Comparison of ENCODE assay signal across 31 cellular contexts in the genomic region with DNA sequence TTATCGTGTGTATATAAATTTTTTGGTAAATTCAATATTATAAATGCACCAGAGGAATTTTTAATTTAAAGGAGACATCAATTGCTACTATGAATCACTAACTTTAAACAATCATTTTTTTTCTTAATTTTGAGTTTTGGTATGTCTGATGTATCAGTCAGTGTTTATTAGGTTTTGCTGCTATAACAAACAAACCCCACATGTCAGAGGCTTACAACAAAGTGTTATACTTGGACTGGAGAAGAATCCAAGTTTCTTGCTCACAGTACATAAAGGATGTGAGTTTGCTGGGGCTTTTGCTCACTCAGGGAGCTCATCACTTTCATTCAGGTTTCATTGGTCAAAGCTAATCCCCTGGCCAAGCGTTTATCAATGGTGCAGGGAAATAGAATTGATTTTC.
A peak's percentile ranks its signal among the peaks of the same experiment; 100 is the strongest.
DNase-seq lines count a peak whose midpoint lies in the region; ATAC-seq, FAIRE-seq and TF ChIP-seq lines count a peak whose summit lies in the region.
"Had no signal": no experiment of that assay in that cellular context is flagged by ENCODE, and none has a peak within 500 bp of the region (broad histone marks: within the 10 kb centered on the region; RNA-seq: fewer than 3 reads in every experiment).

No MANE protein-coding gene starts in this region.

- no peak for TF ChIP-seq CTCF in HepG2 (CRISPR knock-in tag; IDR thresholded peaks at IDR 0.05)
- TF ChIP-seq CTCF in right lobe of liver (IDR thresholded peaks at IDR 0.05) = no peak
- no peak for TF ChIP-seq CTCF in glutamatergic neuron (IDR thresholded peaks at IDR 0.05; ENCODE audit: partially characterized antibody, unreplicated experiment)

- TF ChIP-seq RAD21 in HepG2 (CRISPR knock-in tag; IDR thresholded peaks at IDR 0.05) = no peak

- H3K27ac ChIP-seq in HepG2 (ENCODE audit: extremely low read length, insufficient read depth, low read length) (no peak overlapping the region), right lobe of liver (no peak overlapping the region)
- H3K27ac ChIP-seq: 22Rv1; A549; BLaER1; BLaER1 treated with 17β-estradiol and CSF1 and Interleukin-3, amounts not matched to agents 10 nM and 100 nM; C4-2B had no signal

- H2AFZ ChIP-seq in HepG2 (ENCODE audit: low read length) = no peak overlapping the region

- 1% methylated on average over 2 of the region's 2 CpGs for WGBS in HepG2 (ENCODE audit: low lambda C conversion rate)
- WGBS in right lobe of liver (ENCODE audit: insufficient coverage, low coverage, low lambda C conversion rate, missing lambda C conversion rate) = 69% methylated on average over 2 of the region's 2 CpGs

- no peaks in the 10 kb centered on the region for H3K4me1 ChIP-seq in HepG2 (ENCODE audit: insufficient read depth, low read length)
- no peaks in the 10 kb centered on the region for H3K4me1 ChIP-seq in right lobe of liver
- H3K4me1 ChIP-seq: A549, Caco-2 had no signal

- H3K9me3 Mint-ChIP-seq in glutamatergic neuron (ENCODE audit: unreplicated experiment) = peaks cover 3% of the 10 kb centered on the region
- no peaks in the 10 kb centered on the region for H3K9me3 Mint-ChIP-seq in activated naive CD8-positive, alpha-beta T cell treated with anti-CD3 and anti-CD28 coated beads, Interleukin-2, amount 50 U/mL, for 24 hours
- H3K9me3 Mint-ChIP-seq: CD8-positive, alpha-beta T cell had no signal

- no peak overlapping the region for H3K9ac ChIP-seq in HepG2 (ENCODE audit: insufficient read depth, low read depth, low read length)
- H3K9ac ChIP-seq: BLaER1; BLaER1 treated with 17β-estradiol and CSF1 and Interleukin-3, amounts not matched to agents 10 nM and 100 nM had no signal

- H3K27me3 ChIP-seq in HepG2 (ENCODE audit: control insufficient read depth in 1 of 2, insufficient read depth in 2 of 2, low read length in 2 of 2) = no peaks in the 10 kb centered on the region; a peak in 1 of 5 replicates
- H3K27me3 ChIP-seq in right lobe of liver = no peaks in the 10 kb centered on the region
- H3K27me3 ChIP-seq: BE2C; BLaER1; BLaER1 treated with 17β-estradiol and CSF1 and Interleukin-3, amounts not matched to agents 10 nM and 100 nM had no signal

- intact Hi-C loops in HepG2 (cut with micrococcal nuclease; ENCODE audit: unreplicated experiment) (no loop called here), right lobe of liver (cut with DNase I) (no loop called here)

- no peak for TF ChIP-seq EP300 in HepG2 (IDR thresholded peaks at IDR 0.05; ENCODE audit: low read depth in 2 of 2, low read length in 2 of 2)
- TF ChIP-seq EP300 in HepG2 (CRISPR knock-in tag; IDR thresholded peaks at IDR 0.05; ENCODE audit: borderline replicate concordance) = no peak

- H3K4me3 ChIP-seq in HepG2 (replicated peaks in 1 of 3; ENCODE audit: insufficient read depth in 1 of 3, low read depth in 2 of 3, low read length in 3 of 3) (no peak overlapping the region), right lobe of liver (no peak overlapping the region)
- H3K4me3 ChIP-seq: A549; BLaER1; BLaER1 treated with 17β-estradiol and CSF1 and Interleukin-3, amounts not matched to agents 10 nM and 100 nM had no signal

- H3K27me3 Mint-ChIP-seq in glutamatergic neuron (ENCODE audit: unreplicated experiment) = no peaks in the 10 kb centered on the region
- no peaks in the 10 kb centered on the region for H3K27me3 Mint-ChIP-seq in activated naive CD8-positive, alpha-beta T cell treated with anti-CD3 and anti-CD28 coated beads, Interleukin-2, amount 50 U/mL, for 24 hours
- H3K27me3 Mint-ChIP-seq: CD4-positive, alpha-beta T cell had no signal

- TF ChIP-seq POLR2A in HepG2 (IDR thresholded peaks at IDR 0.05; ENCODE audit: insufficient read depth in 1 of 2, low read depth in 2 of 2, low read length in 2 of 2) (no peak), right lobe of liver (IDR thresholded peaks at IDR 0.05) (no peak)

- POLR2A ChIA-PET in HepG2 (lab: Yijun Ruan, JAX) = no interaction called here

- no peaks in the 10 kb centered on the region for H3K36me3 ChIP-seq in HepG2 (replicated peaks in 1 of 2; ENCODE audit: control insufficient read depth in 1 of 2, insufficient read depth in 2 of 2, low read length in 2 of 2)
- no peaks in the 10 kb centered on the region for H3K36me3 ChIP-seq in right lobe of liver
- H3K36me3 ChIP-seq: BE2C; BLaER1; BLaER1 treated with 17β-estradiol and CSF1 and Interleukin-3, amounts not matched to agents 10 nM and 100 nM had no signal

- peak; percentile 41 for DNase-seq in DMS53 (lab: John Stamatoyannopoulos, UW)
- no peak for DNase-seq in DMS53 treated with DMSO at 0.1 percent for 48 hours (lab: John Stamatoyannopoulos, UW; ENCODE audit: unreplicated experiment)
- DNase-seq in HepG2 (ENCODE audit: low spot score) = no peak
- no peak for DNase-seq in right lobe of liver
- no peak for DNase-seq in glutamatergic neuron
- no peak for DNase-seq in activated naive CD8-positive, alpha-beta T cell treated with anti-CD3 and anti-CD28 coated beads, Interleukin-2, amount 50 U/mL, for 24 hours
- DNase-seq: 8988T; ACHN; AML-193; BE2C; C1 segment of cervical spinal cord; Caco-2; Calu3; CD4-positive, alpha-beta memory T cell; CD4-positive, alpha-beta T cell; CD4-positive, CD25-positive, alpha-beta regulatory T cell; CD8-positive, alpha-beta memory T cell; CD8-positive, alpha-beta T cell; DMS 273 treated with DMSO at 0.1 percent for 48 hours; DMS153; DMS79 treated with DMSO at 0.1 percent for 48 hours; EL had no signal

- H3K9me3 ChIP-seq in HepG2 (ENCODE audit: low read length) (no peaks in the 10 kb centered on the region), right lobe of liver (no peaks in the 10 kb centered on the region)
- H3K9me3 ChIP-seq: A549; BE2C; BLaER1; BLaER1 treated with 17β-estradiol and CSF1 and Interleukin-3, amounts not matched to agents 10 nM and 100 nM; Caco-2 had no signal

- peak overlapping the region; percentile 82 for H3K27ac Mint-ChIP-seq in glutamatergic neuron (ENCODE audit: unreplicated experiment)
- H3K27ac Mint-ChIP-seq in activated naive CD8-positive, alpha-beta T cell treated with anti-CD3 and anti-CD28 coated beads, Interleukin-2, amount 50 U/mL, for 24 hours = no peak overlapping the region
- H3K27ac Mint-ChIP-seq: B cell; CD14-positive monocyte; CD4-positive, alpha-beta memory T cell; CD4-positive, alpha-beta T cell; CD4-positive, CD25-positive, alpha-beta regulatory T cell; CD8-positive, alpha-beta memory T cell; CD8-positive, alpha-beta T cell had no signal

- H4K20me1 ChIP-seq in HepG2 (ENCODE audit: insufficient read depth, low read length) = no peaks in the 10 kb centered on the region
- H4K20me1 ChIP-seq: BLaER1; BLaER1 treated with 17β-estradiol and CSF1 and Interleukin-3, amounts not matched to agents 10 nM and 100 nM had no signal

- BruUV-seq in HepG2 (replicated peaks; lab: Mats Ljungman, UMichigan) = no TSS peak

- no peak overlapping the region for H3K4me3 Mint-ChIP-seq in glutamatergic neuron (ENCODE audit: unreplicated experiment)
- H3K4me3 Mint-ChIP-seq in activated naive CD8-positive, alpha-beta T cell treated with anti-CD3 and anti-CD28 coated beads, Interleukin-2, amount 50 U/mL, for 24 hours = no peak overlapping the region
- H3K4me3 Mint-ChIP-seq: B cell; CD14-positive monocyte; CD4-positive, alpha-beta memory T cell; CD4-positive, alpha-beta T cell; CD4-positive, CD25-positive, alpha-beta regulatory T cell; CD8-positive, alpha-beta memory T cell; CD8-positive, alpha-beta T cell had no signal

- ATAC-seq in HepG2 = no peak
- no peak for ATAC-seq in right lobe of liver
- ATAC-seq in activated naive CD8-positive, alpha-beta T cell treated with anti-CD3 and anti-CD28 coated beads, Interleukin-2, amount 50 U/mL, for 24 hours = no peak
- ATAC-seq: A549; CD8-positive, alpha-beta T cell had no signal

- peaks cover 8% of the 10 kb centered on the region for H3K4me1 Mint-ChIP-seq in glutamatergic neuron (ENCODE audit: low read depth, unreplicated experiment)
- H3K4me1 Mint-ChIP-seq in activated naive CD8-positive, alpha-beta T cell treated with anti-CD3 and anti-CD28 coated beads, Interleukin-2, amount 50 U/mL, for 24 hours = no peaks in the 10 kb centered on the region
- H3K4me1 Mint-ChIP-seq: B cell; CD14-positive monocyte; CD4-positive, alpha-beta memory T cell; CD4-positive, CD25-positive, alpha-beta regulatory T cell; CD8-positive, alpha-beta memory T cell had no signal

- H3K79me2 ChIP-seq in HepG2 (ENCODE audit: insufficient read depth, low read length) = no peaks in the 10 kb centered on the region

- in situ Hi-C loops in HepG2 (cut with HindIII; ENCODE audit: extremely low pct_ligation_motif_present, low pct_unique_long_range_greater_than_20kb) = no loop called here

- no peak for FAIRE-seq in HepG2 (lab: Jason Lieb, UNC)
- FAIRE-seq: A204.1, A549, D721Med had no signal

- CTCF ChIA-PET in HepG2 (lab: Yijun Ruan, JAX; ENCODE audit: low intra/inter-chr PET ratio, low total read pairs) = no interaction called here

- H3K4me2 ChIP-seq in HepG2 (ENCODE audit: low read depth, low read length) = no peak overlapping the region
- H3K4me2 ChIP-seq: A549, BLaER1 had no signal

- no peaks in the 10 kb centered on the region for H3K36me3 Mint-ChIP-seq in glutamatergic neuron (ENCODE audit: unreplicated experiment)
- H3K36me3 Mint-ChIP-seq in activated naive CD8-positive, alpha-beta T cell treated with anti-CD3 and anti-CD28 coated beads, Interleukin-2, amount 50 U/mL, for 24 hours (ENCODE audit: low read depth) = no peaks in the 10 kb centered on the region
- H3K36me3 Mint-ChIP-seq: CD14-positive monocyte; CD4-positive, alpha-beta memory T cell; CD4-positive, CD25-positive, alpha-beta regulatory T cell; CD8-positive, alpha-beta T cell had no signal

TF ChIP-seq in HepG2, 621 proteins besides CTCF, POLR2A, EP300 and RAD21:
- TF ChIP-seq SP1 (IDR thresholded peaks at IDR 0.05) = no peak
- TF ChIP-seq SP1 (CRISPR knock-in tag; IDR thresholded peaks at IDR 0.05) = no peak
- peak; percentile 95 for TF ChIP-seq ZNF12 (CRISPR knock-in tag; IDR thresholded peaks at IDR 0.05)
- no peak for TF ChIP-seq HMGA1 (CRISPR knock-in tag; conservative IDR thresholded peaks at IDR 0.05)
- no peak for TF ChIP-seq ISX (CRISPR knock-in tag; conservative IDR thresholded peaks at IDR 0.05)
- TF ChIP-seq RARG (CRISPR knock-in tag; IDR thresholded peaks at IDR 0.05; ENCODE audit: low read depth) = no peak
